8 cellular contexts compared by ENCODE assay signal in genomic region chr22:19714320-19715252, GRCh38. TPM values are rescaled to one million over a fixed set of nuclear protein-coding genes. Genes with fewer than 3 reads are reported as not detected.
A peak's percentile ranks its signal among the peaks of the same experiment; 100 is the strongest.
DNase-seq lines count a peak whose midpoint lies in the region; ATAC-seq and TF ChIP-seq lines count a peak whose summit lies in the region.

Gene SEPTIN5 (plus strand): TSS chr22:19714503. CDS start chr22:19714589, 86 bp downstream.

- H3K4me1 ChIP-seq in Caco-2 (peaks cover 7% of the 10 kb centered on the region; the same call in 1 of the 2 replicates), SJSA1 (replicated peaks) (peaks cover 28% of the 10 kb centered on the region), neutrophil (ENCODE audit: control insufficient read depth in 1 of 2, insufficient read depth in 1 of 2, low read depth in 1 of 2, low read length in 1 of 2) (peaks cover 50 to 52% of the 10 kb centered on the region in 2 experiments)

- H3K4me3 Mint-ChIP-seq in Caco-2 (ENCODE audit: unreplicated experiment) = peak within 1 kb of the TSS; percentile 68

- intact Hi-C loops in Caco-2 (cut with micrococcal nuclease; ENCODE audit: unreplicated experiment) = loop anchor here (5.0 to 10.0 kb wide), 2 partner anchors 32 to 80 kb away; no protein-coding TSS in a partner anchor

- CTCF ChIA-PET in Caco-2 (lab: Charles Lee) = interaction anchor here (1.6 kb wide), 1 partner anchor 17 kb away, joined by 3 read pairs; no protein-coding TSS in a partner anchor

- H3K36me3 ChIP-seq in Caco-2 (ENCODE audit: control insufficient read depth, insufficient read depth, low read length) (no peaks in the 10 kb centered on the region), SJSA1 (peaks cover 6% of the 10 kb centered on the region), neutrophil (peaks cover 12% of the 10 kb centered on the region)

- no TSS peak for BruUV-seq in Caco-2 (replicated peaks; lab: Mats Ljungman, UMichigan)

- POLR2A ChIA-PET in Caco-2 (lab: Charles Lee) = no interaction called here

- no peaks in the 10 kb centered on the region for H3K4me1 Mint-ChIP-seq in Caco-2 (ENCODE audit: low read depth, unreplicated experiment)

- H3K27ac Mint-ChIP-seq in Caco-2 (ENCODE audit: unreplicated experiment) = no peak within 1 kb of the TSS

- TF ChIP-seq CTCF in Caco-2 (IDR thresholded peaks at IDR 0.05; ENCODE audit: insufficient read depth in 1 of 2, low read depth in 1 of 2, low read length in 1 of 2, severe bottlenecking in 1 of 2, unreplicated experiment in 1 of 2) (no peak), fibroblast of mammary gland (conservative IDR thresholded peaks at IDR 0.05; ENCODE audit: control insufficient read depth, insufficient read depth, low read depth, low read length) (no peak), neutrophil (IDR thresholded peaks at IDR 0.05) (no peak)

- H3K27ac ChIP-seq in SJSA1 (no peak within 1 kb of the TSS), neutrophil (peak within 1 kb of the TSS; percentile 66)

- no peaks in the 10 kb centered on the region for H3K36me3 Mint-ChIP-seq in Caco-2 (ENCODE audit: insufficient read depth, unreplicated experiment)

- H3K9me3 Mint-ChIP-seq in Caco-2 (ENCODE audit: unreplicated experiment) = no peaks in the 10 kb centered on the region

- H3K4me3 ChIP-seq in Caco-2 (ENCODE audit: low read depth, low read length) (peak within 1 kb of the TSS; percentile 54), SJSA1 (peak within 1 kb of the TSS; percentile 49), fibroblast of mammary gland (ENCODE audit: control insufficient read depth, low read depth, low read length) (peak within 1 kb of the TSS; percentile 35), neutrophil (ENCODE audit: low read depth in 1 of 2, low read length in 1 of 2) (peak within 1 kb of the TSS; percentile 85 to 90)

- H3K27me3 Mint-ChIP-seq in Caco-2 (ENCODE audit: insufficient read depth, unreplicated experiment) = peaks cover 6% of the 10 kb centered on the region

- no peaks in the 10 kb centered on the region for H3K9me3 ChIP-seq in Caco-2
- H3K9me3 ChIP-seq in SJSA1 (replicated peaks) = 0 out of 2 replicates have a peak, but pooled peaks cover 5% of the 10 kb centered on the region
- H3K9me3 ChIP-seq in neutrophil = no peaks in the 10 kb centered on the region

- H3K27me3 ChIP-seq in Caco-2 (replicated peaks; ENCODE audit: control insufficient read depth, insufficient read depth, low read length) (no peaks in the 10 kb centered on the region), SJSA1 (replicated peaks) (no peaks in the 10 kb centered on the region), neutrophil (peaks cover 8% of the 10 kb centered on the region)

- DNase-seq in Caco-2 (no peak), SJSA1 (ENCODE audit: low read depth in 1 of 2, low spot score in 2 of 2) (no peak), fibroblast of mammary gland (ENCODE audit: low read depth) (no peak), NCI-H82 (lab: John Stamatoyannopoulos, UW) (no peak)

- ATAC-seq in GM21786 (IDR thresholded peaks at IDR 0.05; ENCODE audit: unreplicated experiment) (no peak), HG03460 (IDR thresholded peaks at IDR 0.05; ENCODE audit: unreplicated experiment) (no peak), GM19328 (IDR thresholded peaks at IDR 0.05; ENCODE audit: unreplicated experiment) (no peak)

RNA-seq across cellular contexts. Expression of gene SEPTIN5, which starts in this region (rescaled TPM):
- 1.00 and 1.3 TPM in 2 replicates for total RNA-seq in Caco-2 (2022)
- 8.8 and 13.3 TPM in 2 replicates for total RNA-seq in SJSA1 (2014; rRNA removed; shearing (Covaris generic))

Comparison
In these comparisons a context has a peak if more than half of its experiments do, and no peak if none do; other contexts are left out.
1. H3K4me3 ChIP-seq: peak in every context shown above with its lines; median percentile 88 in neutrophil; 54 in Caco-2; 49 in SJSA1; 35 in fibroblast of mammary gland.